In the genomic region with DNA sequence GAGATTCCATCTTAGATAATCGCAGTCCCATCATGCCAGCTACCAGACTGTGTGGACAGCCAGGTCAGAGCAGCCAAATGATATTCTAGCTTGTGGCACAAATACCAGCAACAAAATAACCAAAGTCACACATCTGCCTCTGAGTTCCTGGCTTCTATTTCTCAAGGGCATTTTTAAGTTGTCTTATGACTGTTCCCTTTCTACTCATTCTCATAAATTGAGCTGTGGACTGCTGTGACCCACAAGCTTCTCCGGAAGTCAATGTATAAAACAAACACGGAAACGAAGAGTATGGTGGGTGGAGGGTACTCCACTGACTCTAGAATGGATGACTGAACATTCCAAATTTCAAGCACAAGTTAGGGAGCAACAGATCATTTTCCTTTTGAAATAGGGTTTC, we compare ENCODE assay signal across 12 cellular contexts. TPM values are rescaled to one million over a fixed set of nuclear protein-coding genes. Genes with fewer than 3 reads are reported as not detected.
A peak's percentile ranks its signal among the peaks of the same experiment; 100 is the strongest.
DNase-seq lines count a peak whose midpoint lies in the region; ATAC-seq and TF ChIP-seq lines count a peak whose summit lies in the region.
"Had no signal": no experiment of that assay in that cellular context is flagged by ENCODE, and none has a peak within 500 bp of the region (broad histone marks: within the 10 kb centered on the region; RNA-seq: fewer than 3 reads in every experiment).

No MANE protein-coding gene starts in this region.

- peaks cover 0 to 7% (median 3%) of the 10 kb centered on the region in 4 donors for H3K4me1 ChIP-seq in transverse colon

- no peak overlapping the region for H3K4me3 ChIP-seq in transverse colon

- in situ Hi-C loops in transverse colon (cut with MboI; ENCODE audit: low pct_ligation_motif_present in 1 of 4, low pct_unique_long_range_greater_than_20kb in 1 of 4, low sequenced_read_pairs in 3 of 4) = no loop called here

- DNase-seq in epidermal melanocyte (ENCODE audit: insufficient read length, low spot score) = peak; percentile 24
- DNase-seq in transverse colon = no peak
- no peak for DNase-seq in occipital lobe (lab: John Stamatoyannopoulos, UW)
- DNase-seq in Kasumi-1 (lab: John Stamatoyannopoulos, UW) = no peak
- DNase-seq in HuH-7.5 (ENCODE audit: low spot score) = no peak
- DNase-seq: amniotic stem cell; CD4-positive, alpha-beta memory T cell; NCI-H1092; T-cell had no signal

- TF ChIP-seq EP300 in transverse colon (IDR thresholded peaks at IDR 0.05; ENCODE audit: low read depth) = no peak

- H3K27me3 ChIP-seq in transverse colon = no peaks in the 10 kb centered on the region

- intact Hi-C loops in transverse colon (cut with DNase I; ENCODE audit: low total_unique reads) = loop anchor here (10.0 kb wide), 1 partner anchor 319 kb away; the partner anchor contains the start of gene INSL4

- 60 to 81% methylated on average over 3 to 4 of the region's 4 CpGs for WGBS in transverse colon (ENCODE audit: low coverage in 1 of 2), 2 donors

- H3K9me3 ChIP-seq in transverse colon = no peaks in the 10 kb centered on the region

- no peaks in the 10 kb centered on the region for H3K36me3 ChIP-seq in transverse colon

- no peak overlapping the region for H3K27ac ChIP-seq in transverse colon

- TF ChIP-seq CTCF in transverse colon (IDR thresholded peaks at IDR 0.05) = no peak

- ATAC-seq in GM18517 (IDR thresholded peaks at IDR 0.05; ENCODE audit: unreplicated experiment) (peak; percentile 75), GM21528 (IDR thresholded peaks at IDR 0.05; ENCODE audit: low FRiP score, unreplicated experiment) (peak; percentile 41), HG03280 (IDR thresholded peaks at IDR 0.05; ENCODE audit: unreplicated experiment) (peak; percentile 49)
- ATAC-seq: T-cell had no signal

- no peak for TF ChIP-seq POLR2A in transverse colon (IDR thresholded peaks at IDR 0.05)

RNA-seq across cellular contexts. Expression of gene PDCD1LG2, which starts 43.9 kb away (rescaled TPM):
- total RNA-seq in transverse colon (under 1 TPM in 2 of 4 donors, not detected in 2; 0.27 to 0.64 TPM), occipital lobe (0.62 TPM)
